11 cellular contexts compared by ENCODE assay signal in the genomic region with DNA sequence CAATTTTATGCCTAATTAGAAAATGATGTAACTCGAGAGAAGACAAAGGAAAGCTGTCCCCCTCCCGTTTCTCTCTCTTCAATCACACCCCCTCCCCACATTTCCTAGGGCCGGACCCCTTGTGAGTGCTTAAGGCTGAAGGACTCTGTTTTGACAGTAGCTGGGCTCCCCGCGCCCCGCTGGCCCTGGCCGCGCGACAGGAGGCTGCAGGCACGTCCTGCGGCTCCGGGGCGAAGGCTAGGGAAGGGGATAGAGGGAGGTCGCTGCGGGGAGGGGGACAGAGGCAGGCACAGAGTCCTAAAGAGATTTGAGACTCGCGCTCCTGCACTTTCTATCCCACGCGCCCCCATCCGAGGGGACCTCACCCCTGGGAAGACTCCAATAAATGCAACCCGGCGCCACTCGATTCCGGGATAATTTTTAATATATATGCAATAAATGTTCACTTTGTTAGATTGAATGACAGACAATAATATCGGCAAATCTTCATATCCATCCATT.
"Had no signal": no experiment of that assay in that cellular context is flagged by ENCODE, and none has a peak within 500 bp of the region (broad histone marks: within the 10 kb centered on the region; RNA-seq: fewer than 3 reads in every experiment).

No MANE protein-coding gene starts in this region.

- DNase-seq: activated CD4-positive, alpha-beta T cell treated with anti-CD3 and anti-CD28 coated beads for 48 hours; activated naive CD4-positive, alpha-beta T cell treated with Interleukin-2 at 50 U/mL for 16 hours; foreskin melanocyte; heart left ventricle; kidney glomerular epithelial cell; naive thymus-derived CD4-positive, alpha-beta T cell; stimulated activated CD4-positive, alpha-beta T cell treated with anti-CD3 and anti-CD28 coated beads, Interleukin-15, amount 100 ng/mL, for 24 hours; stimulated activated CD4-positive, alpha-beta T cell treated with anti-CD3 and anti-CD28 coated beads, Interleukin-4, amount 100 ng/mL, for 24 hours; T-helper 1 cell; WERI-Rb-1 had no signal

- ATAC-seq: heart left ventricle; naive thymus-derived CD4-positive, alpha-beta T cell had no signal

- H3K4me3 ChIP-seq: cardiac muscle cell, heart left ventricle had no signal

- H3K27ac ChIP-seq: cardiac muscle cell, heart left ventricle, WERI-Rb-1 had no signal

- H3K36me3 ChIP-seq: cardiac muscle cell, heart left ventricle, WERI-Rb-1 had no signal

- H3K9me3 ChIP-seq: heart left ventricle had no signal
